Comparison of ENCODE assay signal across 29 cellular contexts in the genomic region with DNA sequence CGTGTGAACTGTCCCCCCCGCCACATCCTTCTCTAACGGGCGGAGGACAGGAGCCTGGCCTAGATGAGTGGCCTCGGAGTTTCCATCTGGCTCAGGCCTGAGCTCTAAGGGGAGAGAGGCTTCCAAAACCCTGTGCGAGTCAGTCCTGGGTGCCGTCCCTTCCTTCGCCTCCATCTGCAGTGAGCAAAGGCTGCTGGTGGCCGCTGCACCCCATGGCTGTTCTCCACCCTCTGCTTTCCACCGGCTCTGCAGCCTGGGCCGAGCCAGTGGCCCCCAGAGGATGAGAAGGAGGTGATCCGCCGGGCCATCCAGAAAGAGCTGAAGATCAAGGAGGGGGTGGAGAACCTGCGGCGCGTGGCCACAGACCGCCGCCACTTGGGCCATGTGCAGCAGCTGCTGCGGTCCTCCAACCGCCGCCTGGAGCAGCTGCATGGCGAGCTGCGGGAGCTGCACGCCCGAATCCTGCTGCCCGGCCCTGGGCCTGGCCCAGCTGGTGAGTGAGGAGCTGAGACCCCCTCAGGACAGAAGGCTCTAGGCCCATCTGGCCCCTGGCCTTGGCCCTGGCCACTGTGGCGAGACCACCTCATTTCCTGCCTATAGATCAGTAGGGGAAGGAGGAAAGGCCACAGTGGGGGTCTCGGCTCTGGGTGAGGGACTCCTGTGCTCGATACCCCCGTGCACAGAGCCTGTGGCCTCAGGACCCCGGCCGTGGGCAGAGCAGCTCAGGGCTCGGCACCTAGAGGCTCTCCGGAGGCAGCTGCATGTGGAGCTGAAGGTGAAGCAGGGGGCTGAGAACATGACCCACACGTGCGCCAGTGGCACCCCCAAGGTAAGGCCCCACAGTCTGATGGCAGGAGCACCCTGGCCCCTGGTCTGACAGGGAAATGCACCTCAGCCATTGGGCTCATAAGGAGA. TPM values are rescaled to one million over a fixed set of nuclear protein-coding genes. Genes with fewer than 3 reads are reported as not detected.
DNase-seq lines count a peak whose midpoint lies in the region; ATAC-seq and TF ChIP-seq lines count a peak whose summit lies in the region.
"Had no signal": no experiment of that assay in that cellular context is flagged by ENCODE, and none has a peak within 500 bp of the region (broad histone marks: within the 10 kb centered on the region; RNA-seq: fewer than 3 reads in every experiment).

No MANE protein-coding gene starts in this region.

- ATAC-seq in heart left ventricle: no peak
- ATAC-seq in mucosa of descending colon: no peak
- ATAC-seq in naive thymus-derived CD8-positive, alpha-beta T cell: no peak
- ATAC-seq in GM18511 (IDR thresholded peaks at IDR 0.05; ENCODE audit: unreplicated experiment): no peak
- ATAC-seq: A549, GM23338, left colon had no signal

- H3K27ac Mint-ChIP-seq in IgD-negative memory B cell: peak overlapping the region in 2 of 3 donors; percentile 67
- H3K27ac Mint-ChIP-seq in naive thymus-derived CD8-positive, alpha-beta T cell: no peak overlapping the region
- H3K27ac Mint-ChIP-seq: activated naive CD4-positive, alpha-beta T cell treated with anti-CD3 and anti-CD28 coated beads, Interleukin-2, amount 50 U/mL, for 24 hours; activated T-cell treated with anti-CD3 and anti-CD28 coated beads, Interleukin-2, amount 50 U/mL, for 24 hours; GM23338; mesothelial cell of epicardium; progenitor cell of endocrine pancreas; T-helper 2 cell treated with Interferon-gamma antibody and Interleukin-4, amounts not matched to agents 5 μg/mL and 100 μg/mL, for 36 hours had no signal

- H3K27me3 Mint-ChIP-seq in IgD-negative memory B cell: no peaks in the 10 kb centered on the region
- no peaks in the 10 kb centered on the region for H3K27me3 Mint-ChIP-seq in naive thymus-derived CD8-positive, alpha-beta T cell
- H3K27me3 Mint-ChIP-seq: activated naive CD4-positive, alpha-beta T cell treated with anti-CD3 and anti-CD28 coated beads, Interleukin-2, amount 50 U/mL, for 24 hours; activated T-cell treated with anti-CD3 and anti-CD28 coated beads, Interleukin-2, amount 50 U/mL, for 24 hours; central memory CD8-positive, alpha-beta T cell; progenitor cell of endocrine pancreas had no signal

- H3K4me3 ChIP-seq in BLaER1 (peak overlapping the region; percentile 93), heart left ventricle (no peak overlapping the region), mucosa of descending colon (no peak overlapping the region)
- H3K4me3 ChIP-seq: A549, GM23338, skin epidermis, suprapubic skin had no signal

- H3K27me3 ChIP-seq in BLaER1: no peaks in the 10 kb centered on the region
- H3K27me3 ChIP-seq in heart left ventricle: no peaks in the 10 kb centered on the region
- H3K27me3 ChIP-seq: suprapubic skin had no signal

- peaks cover 52% of the 10 kb centered on the region for H3K4me1 ChIP-seq in BLaER1
- H3K4me1 ChIP-seq in heart left ventricle: peaks cover 0 to 28% (median 6%) of the 10 kb centered on the region in 12 donors
- peaks cover 4% of the 10 kb centered on the region for H3K4me1 ChIP-seq in mucosa of descending colon (ENCODE audit: low read depth)

- POLR2A ChIA-PET in naive thymus-derived CD8-positive, alpha-beta T cell (lab: Charles Lee): interaction anchor here (0.5 to 4.2 kb wide), 3 partner anchors 15 to 81 kb away, joined by 3 to 22 read pairs (median 3); a partner anchor contains a TSS

- TF ChIP-seq POLR2A in heart left ventricle (IDR thresholded peaks at IDR 0.05): no peak

- no peaks in the 10 kb centered on the region for H3K9me3 Mint-ChIP-seq in IgD-negative memory B cell
- no peaks in the 10 kb centered on the region for H3K9me3 Mint-ChIP-seq in naive thymus-derived CD8-positive, alpha-beta T cell
- H3K9me3 Mint-ChIP-seq: activated naive CD4-positive, alpha-beta T cell treated with anti-CD3 and anti-CD28 coated beads, Interleukin-2, amount 50 U/mL, for 24 hours; activated T-cell treated with anti-CD3 and anti-CD28 coated beads, Interleukin-2, amount 50 U/mL, for 24 hours; central memory CD8-positive, alpha-beta T cell; GM23338; mesothelial cell of epicardium; neural crest cell; T-helper 2 cell treated with Interferon-gamma antibody and Interleukin-4, amounts not matched to agents 5 μg/mL and 100 μg/mL, for 36 hours had no signal

- 86 to 90% (median 88%) methylated on average over 27 to 36 of the region's 36 CpGs for WGBS in heart left ventricle, 4 donors

- TF ChIP-seq CTCF in heart left ventricle (IDR thresholded peaks at IDR 0.05): no peak
- no peak for TF ChIP-seq CTCF in mucosa of descending colon (IDR thresholded peaks at IDR 0.05)

- peak overlapping the region in 1 of 4 donors; percentile 61 for H3K4me3 Mint-ChIP-seq in IgD-negative memory B cell
- H3K4me3 Mint-ChIP-seq in naive thymus-derived CD8-positive, alpha-beta T cell: no peak overlapping the region
- H3K4me3 Mint-ChIP-seq: activated naive CD4-positive, alpha-beta T cell treated with anti-CD3 and anti-CD28 coated beads, Interleukin-2, amount 50 U/mL, for 24 hours; activated T-cell treated with anti-CD3 and anti-CD28 coated beads, Interleukin-2, amount 50 U/mL, for 24 hours had no signal

- H3K9ac ChIP-seq in BLaER1: peak overlapping the region; percentile 88

- no peaks in the 10 kb centered on the region for H3K36me3 Mint-ChIP-seq in IgD-negative memory B cell
- H3K36me3 Mint-ChIP-seq in naive thymus-derived CD8-positive, alpha-beta T cell: no peaks in the 10 kb centered on the region
- H3K36me3 Mint-ChIP-seq: activated naive CD4-positive, alpha-beta T cell treated with anti-CD3 and anti-CD28 coated beads, Interleukin-2, amount 50 U/mL, for 24 hours; mesothelial cell of epicardium had no signal

- H3K4me1 Mint-ChIP-seq in IgD-negative memory B cell: peaks cover 0 to 10% (median 4%) of the 10 kb centered on the region in 3 donors
- peaks cover 2 to 15% (median 10%) of the 10 kb centered on the region in 4 donors for H3K4me1 Mint-ChIP-seq in naive thymus-derived CD8-positive, alpha-beta T cell

- H3K36me3 ChIP-seq in BLaER1 (peaks cover 46% of the 10 kb centered on the region), heart left ventricle (peaks cover 0 to 7% (median 0%) of the 10 kb centered on the region in 9 donors), mucosa of descending colon (ENCODE audit: low read depth) (no peaks in the 10 kb centered on the region)
- H3K36me3 ChIP-seq: suprapubic skin had no signal

- peak overlapping the region; percentile 98 for H3K4me2 ChIP-seq in BLaER1
- H3K4me2 ChIP-seq: A549, GM23338 had no signal

- H3K9me3 ChIP-seq in BLaER1 (no peaks in the 10 kb centered on the region), heart left ventricle (no peaks in the 10 kb centered on the region), mucosa of descending colon (no peaks in the 10 kb centered on the region)
- H3K9me3 ChIP-seq: A549, suprapubic skin had no signal

- H3K27ac ChIP-seq in BLaER1 (peak overlapping the region; percentile 87), heart left ventricle (peak overlapping the region in 10 of 12 donors; percentile 8 to 96 (median 93))
- H3K27ac ChIP-seq: A549 had no signal

- DNase-seq in heart left ventricle (peak in 2 of 5 donors; percentile 19 to 36), mucosa of descending colon (peak in 2 of 3 donors; percentile 19 to 37), inferior parietal cortex (ENCODE audit: extremely low spot score) (no peak)
- DNase-seq in stimulated activated naive CD4-positive, alpha-beta T cell treated with Interleukin-2 at 50 U/mL for 16 hours (lab: John Stamatoyannopoulos, UW): no peak
- DNase-seq in naive thymus-derived CD8-positive, alpha-beta T cell: no peak
- DNase-seq: activated CD4-positive, alpha-beta T cell treated with anti-CD3 and anti-CD28 coated beads for 48 hours; activated T-cell treated with anti-CD3 and anti-CD28 coated beads, Interleukin-2, amount 50 U/mL, for 24 hours; DMS79; GF-D8; glutamatergic neuron; NCI-H1092; NCI-H2029 treated with DMSO at 0.1 percent for 48 hours; NCI-H226; NCI-H748 treated with DMSO at 0.1 percent for 48 hours; stimulated activated CD4-positive, alpha-beta T cell treated with anti-CD3 and anti-CD28 coated beads, Interleukin-2, amount 100 ng/mL, for 24 hours had no signal

- intact Hi-C loops in heart left ventricle (cut with DNase I) (loop anchor here in 2 of 10 donors (2.0 kb wide), 2 partner anchors 17 to 19 kb away; a partner anchor contains a TSS), mucosa of descending colon (cut with DNase I, micrococcal nuclease) (no loop called here)

- H4K20me1 ChIP-seq in BLaER1: no peaks in the 10 kb centered on the region

RNA-seq across cellular contexts. Expression of a gene that starts 3.0 kb away (rescaled TPM):
- 0.11 TPM for polyA plus RNA-seq in IgD-negative memory B cell
- total RNA-seq in heart left ventricle: 10 to 100 TPM in 1 of 9 donors, 1 to 10 TPM in 8; 3.7 to 16.1 (median 5.9) TPM
- polyA plus RNA-seq in heart left ventricle: 10 to 100 TPM in 1 of 2 donors, 1 to 10 TPM in 1; 7.3 to 10.5 TPM
- 1 to 10 TPM; 2.5 to 4.9 (median 3.8) TPM for total RNA-seq in mucosa of descending colon
- 1 to 10 TPM; 1.8 to 2.2 TPM for total RNA-seq in naive thymus-derived CD8-positive, alpha-beta T cell
- 1 to 10 TPM in 2 of 3 donors, under 1 TPM in 1; 0.98 to 1.5 (median 1.0) TPM for polyA plus RNA-seq in naive thymus-derived CD8-positive, alpha-beta T cell

RNA-seq across cellular contexts. Expression of a gene that starts 16.3 kb away (rescaled TPM):
- polyA plus RNA-seq in IgD-negative memory B cell (257 TPM), heart left ventricle (100 to 1,000 TPM in 1 of 2 donors, 10 to 100 TPM in 1; 67.6 to 199 TPM)
- total RNA-seq in heart left ventricle (100 to 1,000 TPM in 8 of 9 donors, 10 to 100 TPM in 1; 96.8 to 240 (median 211) TPM), mucosa of descending colon (100 to 1,000 TPM; 174 to 272 (median 212) TPM)
- total RNA-seq in naive thymus-derived CD8-positive, alpha-beta T cell: 100 to 1,000 TPM; 314 to 325 TPM
- 100 to 1,000 TPM; 179 to 229 (median 209) TPM for polyA plus RNA-seq in naive thymus-derived CD8-positive, alpha-beta T cell

RNA-seq across cellular contexts. Expression of a gene that starts 18.6 kb away (rescaled TPM):
- 55.3 TPM for polyA plus RNA-seq in IgD-negative memory B cell
- total RNA-seq in heart left ventricle: 10 to 100 TPM in 5 of 9 donors, 1 to 10 TPM in 4; 5.1 to 26.0 (median 10.5) TPM
- polyA plus RNA-seq in heart left ventricle: 10 to 100 TPM; 10.9 to 29.8 TPM
- 10 to 100 TPM; 33.0 to 89.5 (median 76.8) TPM for total RNA-seq in mucosa of descending colon
- 10 to 100 TPM; 24.2 to 30.7 TPM for total RNA-seq in naive thymus-derived CD8-positive, alpha-beta T cell
- 10 to 100 TPM; 51.7 to 75.5 (median 64.3) TPM for polyA plus RNA-seq in naive thymus-derived CD8-positive, alpha-beta T cell

RNA-seq across cellular contexts. Expression of a gene that starts 48.7 kb away (rescaled TPM):
- polyA plus RNA-seq in IgD-negative memory B cell (57.3 TPM), heart left ventricle (10 to 100 TPM; 56.6 to 65.7 TPM)
- total RNA-seq in heart left ventricle (10 to 100 TPM; 20.5 to 50.2 (median 27.0) TPM), mucosa of descending colon (10 to 100 TPM; 36.7 to 46.3 (median 43.7) TPM)
- 1 to 10 TPM; 6.0 to 8.3 TPM for total RNA-seq in naive thymus-derived CD8-positive, alpha-beta T cell
- 1 to 10 TPM; 2.7 to 4.1 (median 3.9) TPM for polyA plus RNA-seq in naive thymus-derived CD8-positive, alpha-beta T cell

Comparison
In these comparisons a context has a peak if more than half of its experiments do, and no peak if none do; other contexts are left out.
1. H3K27ac Mint-ChIP-seq: peak in IgD-negative memory B cell (2 of 3); none in naive thymus-derived CD8-positive, alpha-beta T cell (0 of 10).
2. DNase-seq: peak in mucosa of descending colon (2 of 3); none in stimulated activated naive CD4-positive, alpha-beta T cell treated with Interleukin-2 at 50 U/mL for 16 hours (single experiment), naive thymus-derived CD8-positive, alpha-beta T cell (0 of 10) and inferior parietal cortex (single experiment).